ENCODE assay signal across 7 cellular contexts in the genomic region with DNA sequence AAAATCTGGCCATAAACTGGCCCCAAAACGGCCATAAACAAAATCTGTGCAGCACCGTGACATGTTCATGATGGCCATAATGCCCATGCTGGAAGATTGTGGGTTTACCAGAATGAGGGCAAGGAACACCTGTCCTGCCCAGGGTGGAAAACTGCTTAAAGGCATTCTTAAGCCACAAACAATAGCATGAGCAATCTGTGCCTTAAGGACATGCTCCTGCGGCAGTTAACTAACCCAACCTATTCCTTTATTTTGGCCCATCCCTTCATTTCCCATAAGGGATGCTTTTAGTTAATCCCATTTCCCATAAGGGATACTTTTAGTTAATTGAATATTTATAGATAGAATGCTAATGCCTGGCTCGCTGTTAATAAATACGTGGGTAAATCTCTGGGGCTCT. TPM values are rescaled to one million over a fixed set of nuclear protein-coding genes. Genes with fewer than 3 reads are reported as not detected.
"Had no signal": no experiment of that assay in that cellular context is flagged by ENCODE, and none has a peak within 500 bp of the region (broad histone marks: within the 10 kb centered on the region; RNA-seq: fewer than 3 reads in every experiment).

No MANE protein-coding gene starts in this region.

RNA-seq across cellular contexts. Expression of a gene that starts 29.4 kb away (rescaled TPM):
- total RNA-seq: GM23248, GM23338, H1, H4, H7, H9, HFFc6 had no signal
- polyA plus RNA-seq: GM23248, GM23338, H1 had no signal
